8 cellular contexts compared by ENCODE assay signal in genomic region chr4:15653864-15654391, GRCh38. TPM values are rescaled to one million over a fixed set of nuclear protein-coding genes. Genes with fewer than 3 reads are reported as not detected.
DNase-seq lines count a peak whose midpoint lies in the region; ATAC-seq and TF ChIP-seq lines count a peak whose summit lies in the region.

No MANE protein-coding gene starts in this region.

- H3K27ac ChIP-seq in WERI-Rb-1 (peak overlapping the region; percentile 100), neutrophil (peak overlapping the region; percentile 99)

- H3K36me3 ChIP-seq in WERI-Rb-1, result no peaks in the 10 kb centered on the region
- peaks cover 36% of the 10 kb centered on the region for H3K36me3 ChIP-seq in neutrophil

- TF ChIP-seq CTCF in WERI-Rb-1 (IDR thresholded peaks at IDR 0.05; ENCODE audit: low read depth, low read length) (no peak), foreskin fibroblast (IDR thresholded peaks at IDR 0.05; ENCODE audit: low read depth, low read length) (no peak), neutrophil (IDR thresholded peaks at IDR 0.05) (no peak)

- H3K4me1 ChIP-seq in neutrophil (ENCODE audit: control insufficient read depth in 1 of 2, insufficient read depth in 1 of 2, low read depth in 1 of 2, low read length in 1 of 2), result peaks cover 67 to 89% of the 10 kb centered on the region in 2 experiments

- DNase-seq in Ammon's horn (ENCODE audit: low spot score) (peak; percentile 58), WERI-Rb-1 (no peak), foreskin fibroblast (peak; percentile 25 to 70), NCI-H2171 treated with DMSO at 0.1 percent for 48 hours (lab: John Stamatoyannopoulos, UW) (no peak), germinal center (ENCODE audit: low spot score) (no peak)
- no peak for DNase-seq in Jurkat, Clone E6-1 (ENCODE audit: low read depth, low spot score)

- H3K27me3 ChIP-seq in WERI-Rb-1 (ENCODE audit: insufficient read depth, low read depth, severe bottlenecking) (no peaks in the 10 kb centered on the region), neutrophil (no peaks in the 10 kb centered on the region)

- H3K9me3 ChIP-seq in WERI-Rb-1 (ENCODE audit: severe bottlenecking) (no peaks in the 10 kb centered on the region), neutrophil (no peaks in the 10 kb centered on the region)

- H3K4me3 ChIP-seq in Jurkat, Clone E6-1 (ENCODE audit: low read length), result peak overlapping the region; percentile 66
- H3K4me3 ChIP-seq in WERI-Rb-1 (ENCODE audit: low read depth, low read length) (peak overlapping the region; percentile 79), foreskin fibroblast (ENCODE audit: low read depth in 1 of 2, low read length in 2 of 2) (peak overlapping the region; percentile 64 to 75), neutrophil (ENCODE audit: low read depth in 1 of 2, low read length in 1 of 2) (peak overlapping the region; percentile 82 to 92)

- ATAC-seq in GM18868 (IDR thresholded peaks at IDR 0.05; ENCODE audit: unreplicated experiment), result peak; percentile 35

RNA-seq across cellular contexts. Expression of gene FBXL5, which starts 1.2 kb away (rescaled TPM):
- 33.2 TPM for polyA plus RNA-seq in Jurkat, Clone E6-1 (2012; ENCODE audit: insufficient read depth, insufficient read length)

RNA-seq across cellular contexts. Expression of gene FAM200B, which starts 27.7 kb away (rescaled TPM):
- 30.7 TPM for polyA plus RNA-seq in Jurkat, Clone E6-1 (2012; ENCODE audit: insufficient read depth, insufficient read length)

RNA-seq across cellular contexts. Expression of gene BST1, which starts 48.9 kb away (rescaled TPM):
- polyA plus RNA-seq in Jurkat, Clone E6-1 (2012; ENCODE audit: insufficient read depth, insufficient read length), result 6.9 TPM

Comparison
In these comparisons a context has a peak if more than half of its experiments do, and no peak if none do; other contexts are left out.
1. DNase-seq: peak in Ammon's horn (single experiment) and foreskin fibroblast (2 of 2); none in Jurkat, Clone E6-1 (single experiment), WERI-Rb-1 (single experiment), NCI-H2171 treated with DMSO at 0.1 percent for 48 hours (single experiment) and germinal center (single experiment).
2. Peak in every context shown above with its lines, with median percentiles within 50 percentile points of each other: H3K4me3 ChIP-seq.